8 cellular contexts compared by ENCODE assay signal in genomic region chrX:15143050-15143824, GRCh38.
DNase-seq lines count a peak whose midpoint lies in the region; ATAC-seq and TF ChIP-seq lines count a peak whose summit lies in the region.

No MANE protein-coding gene starts in this region.

- H3K36me3 Mint-ChIP-seq in activated naive CD4-positive, alpha-beta T cell treated with anti-CD3 and anti-CD28 coated beads for 36 hours (ENCODE audit: low read depth) = no peaks in the 10 kb centered on the region

- CTCF ChIA-PET in activated naive CD4-positive, alpha-beta T cell treated with anti-CD3 and anti-CD28 coated beads for 36 hours (lab: Charles Lee) = interaction anchor here (0.6 to 3.4 kb wide), 10 partner anchors 10 to 1060 kb away, joined by 3 to 15 read pairs (median 3); no protein-coding TSS in a partner anchor

- ATAC-seq in GM18508 (IDR thresholded peaks at IDR 0.05; ENCODE audit: insufficient read depth, unreplicated experiment) = peak; percentile 81
- no peak for ATAC-seq in HG03442 (IDR thresholded peaks at IDR 0.05; ENCODE audit: unreplicated experiment)

- peak; percentile 76 for TF ChIP-seq CTCF in AG09309 (IDR thresholded peaks at IDR 0.05; ENCODE audit: control insufficient read depth, insufficient read depth, low read depth, low read length, missing control alignments)

- H3K4me3 Mint-ChIP-seq in activated naive CD4-positive, alpha-beta T cell treated with anti-CD3 and anti-CD28 coated beads for 36 hours = no peak overlapping the region

- intact Hi-C loops in activated naive CD4-positive, alpha-beta T cell treated with anti-CD3 and anti-CD28 coated beads for 36 hours (cut with micrococcal nuclease) = loop anchor here (1.0 to 5.0 kb wide), 5 partner anchors 16 to 1104 kb away; partner anchors contain the start of gene GLRA2
- intact Hi-C loops in head of caudate nucleus (cut with DNase I) = no loop called here

- H3K4me1 Mint-ChIP-seq in activated naive CD4-positive, alpha-beta T cell treated with anti-CD3 and anti-CD28 coated beads for 36 hours (ENCODE audit: low read depth) = peaks cover 15% of the 10 kb centered on the region

- H3K9me3 Mint-ChIP-seq in activated naive CD4-positive, alpha-beta T cell treated with anti-CD3 and anti-CD28 coated beads for 36 hours = no peaks in the 10 kb centered on the region

- DNase-seq in AG09309 (ENCODE audit: low read depth) (no peak), HK-2 (ENCODE audit: unreplicated experiment) (peak; percentile 27), RKO (ENCODE audit: low spot score) (peak; percentile 56), head of caudate nucleus (peak; percentile 13 to 79 (median 55)), renal cortical epithelial cell (ENCODE audit: low read depth) (peak; percentile 35)
- peak; percentile 73 for DNase-seq in activated naive CD4-positive, alpha-beta T cell treated with anti-CD3 and anti-CD28 coated beads for 36 hours

- H3K27ac Mint-ChIP-seq in activated naive CD4-positive, alpha-beta T cell treated with anti-CD3 and anti-CD28 coated beads for 36 hours = no peak overlapping the region

- no peak overlapping the region for H3K4me3 ChIP-seq in AG09309 (ENCODE audit: control insufficient read depth, low read depth, low read length)

- no peaks in the 10 kb centered on the region for H3K27me3 Mint-ChIP-seq in activated naive CD4-positive, alpha-beta T cell treated with anti-CD3 and anti-CD28 coated beads for 36 hours (ENCODE audit: low read depth)
